ENCODE assay signal across 8 cellular contexts in the genomic region with DNA sequence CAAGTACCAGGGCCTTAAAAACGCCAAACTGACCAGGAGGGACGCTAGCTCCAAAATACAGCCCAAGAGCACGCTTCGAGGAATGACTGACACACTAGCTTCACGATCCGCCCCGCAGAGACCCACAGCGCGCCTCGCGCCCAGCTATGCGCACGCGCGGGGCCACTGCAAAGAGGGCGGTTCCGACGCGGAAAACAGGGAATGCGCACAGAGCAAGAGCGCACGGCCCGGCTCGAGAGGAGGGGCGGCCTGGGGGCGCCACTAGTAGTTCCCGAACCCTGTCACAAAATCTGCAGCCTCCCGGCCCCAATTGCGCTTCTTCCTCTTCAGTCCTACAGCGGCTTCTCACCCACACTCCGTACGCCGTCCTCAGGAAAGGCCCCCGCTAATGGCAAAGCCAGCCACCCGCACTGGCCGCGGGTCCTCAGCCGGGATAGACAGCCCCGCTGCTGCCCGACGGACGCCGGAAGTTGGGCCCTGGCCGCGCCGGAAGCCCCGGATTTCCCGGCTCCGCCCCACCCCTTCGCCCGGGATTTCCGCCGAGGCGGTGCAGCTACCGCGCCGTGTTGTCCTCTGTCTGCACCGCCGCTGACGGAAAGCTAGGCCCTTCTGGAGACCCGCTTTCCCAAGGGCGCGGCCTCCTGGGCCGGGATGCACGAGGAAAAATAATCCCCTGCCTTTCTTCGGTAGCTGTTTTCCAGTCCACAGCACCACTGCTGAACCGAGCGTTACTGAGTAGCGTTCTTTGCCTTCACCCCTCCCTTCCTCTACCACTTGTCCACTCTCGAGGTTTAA. TPM values are rescaled to one million over a fixed set of nuclear protein-coding genes. Genes with fewer than 3 reads are reported as not detected.
DNase-seq lines count a peak whose midpoint lies in the region; ATAC-seq and TF ChIP-seq lines count a peak whose summit lies in the region.

A gene with protein sequence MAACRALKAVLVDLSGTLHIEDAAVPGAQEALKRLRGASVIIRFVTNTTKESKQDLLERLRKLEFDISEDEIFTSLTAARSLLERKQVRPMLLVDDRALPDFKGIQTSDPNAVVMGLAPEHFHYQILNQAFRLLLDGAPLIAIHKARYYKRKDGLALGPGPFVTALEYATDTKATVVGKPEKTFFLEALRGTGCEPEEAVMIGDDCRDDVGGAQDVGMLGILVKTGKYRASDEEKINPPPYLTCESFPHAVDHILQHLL (minus strand): TSS at position 472 of the 795 bp plus-strand sequence. CDS start 14,061 bp downstream, outside the sequence.

- TF ChIP-seq CTCF in neural cell (IDR thresholded peaks at IDR 0.05; ENCODE audit: poor library complexity, severe bottlenecking) (peak; percentile 37), stomach (IDR thresholded peaks at IDR 0.05) (no peak)

- peak; percentile 9 for TF ChIP-seq RAD21 in neural cell (conservative IDR thresholded peaks at IDR 0.05)

- peak in 2 of 4 donors; percentile 26 to 87 for TF ChIP-seq POLR2A in stomach (IDR thresholded peaks at IDR 0.05)

- H3K4me2 ChIP-seq in Karpas-422 (ENCODE audit: low read depth, low read length, poor library complexity, severe bottlenecking) (peak within 1 kb of the TSS; percentile 89), neural cell (ENCODE audit: low read length) (peak within 1 kb of the TSS; percentile 83)

- H3K4me3 ChIP-seq in Karpas-422 (ENCODE audit: low read length) (peak within 1 kb of the TSS; percentile 86), neural cell (ENCODE audit: low read length) (peak within 1 kb of the TSS; percentile 85), stomach (peak within 1 kb of the TSS; percentile 64 to 75 (median 71))

- H3K9me3 ChIP-seq in Karpas-422 (ENCODE audit: low read length) (no peaks in the 10 kb centered on the region), neural cell (ENCODE audit: low read length) (no peaks in the 10 kb centered on the region), stomach (no peaks in the 10 kb centered on the region)

- H3K27ac ChIP-seq in Karpas-422 (ENCODE audit: low read length) = peak within 1 kb of the TSS; percentile 39
- H3K27ac ChIP-seq in neural cell (ENCODE audit: low read length) = peak within 1 kb of the TSS; percentile 86
- peak within 1 kb of the TSS; percentile 86 to 92 (median 89) for H3K27ac ChIP-seq in stomach

- no peaks in the 10 kb centered on the region for H3K9me2 ChIP-seq in Karpas-422 (replicated peaks; ENCODE audit: insufficient read depth, low read length)
- H3K9me2 ChIP-seq in neural cell (ENCODE audit: insufficient read depth, low read length) = no peaks in the 10 kb centered on the region

- intact Hi-C loops in stomach (cut with DNase I; ENCODE audit: low total_unique reads) = no loop called here

- peaks cover 15% of the 10 kb centered on the region; the same call in 1 of the 2 replicates for H3K36me3 ChIP-seq in Karpas-422 (ENCODE audit: insufficient read depth, low read length)
- no peaks in the 10 kb centered on the region for H3K36me3 ChIP-seq in neural cell (ENCODE audit: insufficient read depth, low read length)
- H3K36me3 ChIP-seq in stomach = peaks cover 0 to 22% (median 18%) of the 10 kb centered on the region in 4 donors

- DNase-seq in EH (ENCODE audit: low read depth) = peak; percentile 82
- peak; percentile 92 for DNase-seq in Karpas-422
- peak; percentile 73 for DNase-seq in SHP77 treated with DMSO at 0.1 percent for 48 hours (lab: John Stamatoyannopoulos, UW)
- DNase-seq in activated effector memory CD4-positive, alpha-beta T cell treated with anti-CD3 and anti-CD28 coated beads, Interleukin-2, amount 50 U/mL, for 16 hours = peak; percentile 93
- peak; percentile 54 for DNase-seq in fibroblast of the conjunctiva (ENCODE audit: low read depth)
- peak; percentile 80 for DNase-seq in stomach

- H2AFZ ChIP-seq in Karpas-422 (ENCODE audit: low read length) = peak within 1 kb of the TSS; percentile 59; the same call in 1 of the 2 replicates
- H2AFZ ChIP-seq in neural cell (ENCODE audit: low read depth, low read length) = peak within 1 kb of the TSS; percentile 97

- H3K4me1 ChIP-seq in Karpas-422 (ENCODE audit: low read length) (peaks cover 24% of the 10 kb centered on the region), stomach (peaks cover 15 to 43% (median 26%) of the 10 kb centered on the region in 4 donors)

- peak; percentile 87 for ATAC-seq in GM21825 (IDR thresholded peaks at IDR 0.05; ENCODE audit: unreplicated experiment)

- H4K20me1 ChIP-seq in Karpas-422 (ENCODE audit: insufficient read depth, low read depth, low read length) = no peaks in the 10 kb centered on the region
- H4K20me1 ChIP-seq in neural cell (ENCODE audit: insufficient read depth) = no peaks in the 10 kb centered on the region

- TF ChIP-seq EP300 in neural cell (conservative IDR thresholded peaks at IDR 0.05; ENCODE audit: poor library complexity, severe bottlenecking) (peak; percentile 58), stomach (IDR thresholded peaks at IDR 0.05) (no peak)

- H3K79me2 ChIP-seq in Karpas-422 (ENCODE audit: low read length) (peaks cover 48% of the 10 kb centered on the region), neural cell (replicated peaks; ENCODE audit: insufficient read depth, low read length) (peaks cover 33% of the 10 kb centered on the region)

- H3K9ac ChIP-seq in Karpas-422 (ENCODE audit: low read length) (peak within 1 kb of the TSS; percentile 80), neural cell (ENCODE audit: low read length) (peak within 1 kb of the TSS; percentile 86)

- H3F3A ChIP-seq in neural cell (ENCODE audit: insufficient read depth, low read length, poor library complexity, severe bottlenecking) = peaks cover 6% of the 10 kb centered on the region

- H3K27me3 ChIP-seq in Karpas-422 (ENCODE audit: low read length) = no peaks in the 10 kb centered on the region
- no peaks in the 10 kb centered on the region for H3K27me3 ChIP-seq in neural cell (ENCODE audit: insufficient read depth, low read depth, low read length)
- H3K27me3 ChIP-seq in stomach = no peaks in the 10 kb centered on the region

- 0 to 1% (median 0%) methylated on average over 45 to 70 of the region's 70 CpGs for WGBS in stomach, 5 donors

TF ChIP-seq in neural cell, 6 proteins besides CTCF, POLR2A, EP300 and RAD21:
- peak; percentile 92 for TF ChIP-seq POLR2AphosphoS5 (IDR thresholded peaks at IDR 0.05)
- TF ChIP-seq TAF1 (IDR thresholded peaks at IDR 0.05; ENCODE audit: low read depth) = peak; percentile 75
- no peak for TF ChIP-seq SMC3 (conservative IDR thresholded peaks at IDR 0.05; ENCODE audit: poor library complexity)
- TF ChIP-seq, protein P1, sequence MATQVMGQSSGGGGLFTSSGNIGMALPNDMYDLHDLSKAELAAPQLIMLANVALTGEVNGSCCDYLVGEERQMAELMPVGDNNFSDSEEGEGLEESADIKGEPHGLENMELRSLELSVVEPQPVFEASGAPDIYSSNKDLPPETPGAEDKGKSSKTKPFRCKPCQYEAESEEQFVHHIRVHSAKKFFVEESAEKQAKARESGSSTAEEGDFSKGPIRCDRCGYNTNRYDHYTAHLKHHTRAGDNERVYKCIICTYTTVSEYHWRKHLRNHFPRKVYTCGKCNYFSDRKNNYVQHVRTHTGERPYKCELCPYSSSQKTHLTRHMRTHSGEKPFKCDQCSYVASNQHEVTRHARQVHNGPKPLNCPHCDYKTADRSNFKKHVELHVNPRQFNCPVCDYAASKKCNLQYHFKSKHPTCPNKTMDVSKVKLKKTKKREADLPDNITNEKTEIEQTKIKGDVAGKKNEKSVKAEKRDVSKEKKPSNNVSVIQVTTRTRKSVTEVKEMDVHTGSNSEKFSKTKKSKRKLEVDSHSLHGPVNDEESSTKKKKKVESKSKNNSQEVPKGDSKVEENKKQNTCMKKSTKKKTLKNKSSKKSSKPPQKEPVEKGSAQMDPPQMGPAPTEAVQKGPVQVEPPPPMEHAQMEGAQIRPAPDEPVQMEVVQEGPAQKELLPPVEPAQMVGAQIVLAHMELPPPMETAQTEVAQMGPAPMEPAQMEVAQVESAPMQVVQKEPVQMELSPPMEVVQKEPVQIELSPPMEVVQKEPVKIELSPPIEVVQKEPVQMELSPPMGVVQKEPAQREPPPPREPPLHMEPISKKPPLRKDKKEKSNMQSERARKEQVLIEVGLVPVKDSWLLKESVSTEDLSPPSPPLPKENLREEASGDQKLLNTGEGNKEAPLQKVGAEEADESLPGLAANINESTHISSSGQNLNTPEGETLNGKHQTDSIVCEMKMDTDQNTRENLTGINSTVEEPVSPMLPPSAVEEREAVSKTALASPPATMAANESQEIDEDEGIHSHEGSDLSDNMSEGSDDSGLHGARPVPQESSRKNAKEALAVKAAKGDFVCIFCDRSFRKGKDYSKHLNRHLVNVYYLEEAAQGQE (IDR thresholded peaks at IDR 0.05; ENCODE audit: borderline replicate concordance) = peak; percentile 83
- TF ChIP-seq MXI1 (conservative IDR thresholded peaks at IDR 0.05; ENCODE audit: poor library complexity, severe bottlenecking) = peak; percentile 69
- TF ChIP-seq EZH2 (IDR thresholded peaks at IDR 0.05; ENCODE audit: borderline replicate concordance, insufficient read depth, low read length, poor library complexity, severe bottlenecking) = no peak

RNA-seq across cellular contexts. Expression of the gene that starts here (rescaled TPM):
- total RNA-seq in Karpas-422 (2014; rRNA removed; shearing (Covaris generic); ENCODE audit: low replicate concordance) = 39.2 and 42.9 TPM in 2 replicates
- polyA plus RNA-seq in neural cell (61.3 and 64.9 TPM in 2 replicates), stomach (10 to 100 TPM; 16.2 to 26.4 (median 22.4) TPM)
- polyA minus RNA-seq in neural cell = 64.0 and 64.3 TPM in 2 replicates
- total RNA-seq in stomach = 10 to 100 TPM; 14.5 to 93.7 (median 23.9) TPM

Comparison
In these comparisons a context has a peak if more than half of its experiments do, and no peak if none do; other contexts are left out.
1. Peak in every context shown above with its lines: DNase-seq, ATAC-seq, H3K4me3 ChIP-seq and H3K27ac ChIP-seq.
2. H3K27ac ChIP-seq: peak in every context shown above with its lines; median percentile 89 in stomach; 86 in neural cell; 39 in Karpas-422.